In genomic region chr10:110091830-110092229, GRCh38 we compare ENCODE assay signal across 18 cellular contexts.
A peak's percentile ranks its signal among the peaks of the same experiment; 100 is the strongest.
DNase-seq lines count a peak whose midpoint lies in the region; ATAC-seq, FAIRE-seq and TF ChIP-seq lines count a peak whose summit lies in the region.
"Had no signal": no experiment of that assay in that cellular context is flagged by ENCODE, and none has a peak within 500 bp of the region (broad histone marks: within the 10 kb centered on the region; RNA-seq: fewer than 3 reads in every experiment).

No MANE protein-coding gene starts in this region.

- intact Hi-C loops in natural killer cell (cut with micrococcal nuclease) (no loop called here), ovary (cut with DNase I) (no loop called here)

- no peak for TF ChIP-seq POLR2A in H54 (IDR thresholded peaks at IDR 0.05; ENCODE audit: low read depth, low read length)
- TF ChIP-seq POLR2A in ovary (IDR thresholded peaks at IDR 0.05) = no peak

- no peak for TF ChIP-seq EP300 in ovary (IDR thresholded peaks at IDR 0.05)

- FAIRE-seq in H54 (lab: Jason Lieb, UNC) = peak; percentile 6
- FAIRE-seq: GM12892, HTR-8/SVneo had no signal

- ATAC-seq in natural killer cell = no peak
- ATAC-seq in natural killer cell treated with Interleukin-12 subunit alpha and Interleukin-12 subunit beta and Interleukin-15 and Interleukin-18, amount 100 ng/mL, for 72 hours = no peak
- no peak for ATAC-seq in stimulated activated effector memory CD8-positive, alpha-beta T cell treated with anti-CD3 and anti-CD28 coated beads, Interleukin-12 subunit alpha, Interleukin-12 subunit beta, amount 100 ng/mL, for 72 hours
- ATAC-seq: CD8-positive, alpha-beta T cell; GM23338; HCT116 had no signal

- no peak for DNase-seq in natural killer cell
- no peak for DNase-seq in natural killer cell treated with Interleukin-12 subunit alpha and Interleukin-12 subunit beta and Interleukin-15 and Interleukin-18, amount 100 ng/mL, for 72 hours (ENCODE audit: low spot score)
- DNase-seq in H54 (ENCODE audit: insufficient read length, low spot score) = no peak
- DNase-seq in amniotic epithelial cell (ENCODE audit: low read depth) = peak; percentile 55
- DNase-seq in stimulated activated effector memory CD8-positive, alpha-beta T cell treated with anti-CD3 and anti-CD28 coated beads, Interleukin-12 subunit alpha, Interleukin-12 subunit beta, amount 100 ng/mL, for 72 hours (ENCODE audit: low spot score in 2 of 2) = no peak
- DNase-seq in NCI-H2081 (lab: John Stamatoyannopoulos, UW) = no peak
- no peak for DNase-seq in ovary
- DNase-seq: Calu3; CD8-positive, alpha-beta T cell; DMS79 treated with DMSO at 0.1 percent for 48 hours; H7; HFFc6 had no signal

- no peaks in the 10 kb centered on the region for H3K27me3 ChIP-seq in ovary
- H3K27me3 ChIP-seq: BLaER1 treated with 17β-estradiol and CSF1 and Interleukin-3, amounts not matched to agents 10 nM and 100 nM had no signal

- no peaks in the 10 kb centered on the region for H3K9me3 Mint-ChIP-seq in natural killer cell
- no peaks in the 10 kb centered on the region for H3K9me3 Mint-ChIP-seq in natural killer cell treated with Interleukin-12 subunit alpha and Interleukin-12 subunit beta and Interleukin-15 and Interleukin-18, amount 100 ng/mL, for 72 hours
- no peaks in the 10 kb centered on the region for H3K9me3 Mint-ChIP-seq in stimulated activated effector memory CD8-positive, alpha-beta T cell treated with anti-CD3 and anti-CD28 coated beads, Interleukin-12 subunit alpha, Interleukin-12 subunit beta, amount 100 ng/mL, for 72 hours
- H3K9me3 Mint-ChIP-seq: CD8-positive, alpha-beta T cell; GM23338; HFFc6 had no signal

- H3K27ac ChIP-seq in ovary = no peak overlapping the region
- H3K27ac ChIP-seq: BLaER1 treated with 17β-estradiol and CSF1 and Interleukin-3, amounts not matched to agents 10 nM and 100 nM had no signal

- H3K9me3 ChIP-seq in ovary = no peaks in the 10 kb centered on the region

- no peaks in the 10 kb centered on the region for H3K27me3 Mint-ChIP-seq in natural killer cell (ENCODE audit: low read depth in 2 of 2)
- H3K27me3 Mint-ChIP-seq in natural killer cell treated with Interleukin-12 subunit alpha and Interleukin-12 subunit beta and Interleukin-15 and Interleukin-18, amount 100 ng/mL, for 72 hours = no peaks in the 10 kb centered on the region
- H3K27me3 Mint-ChIP-seq: B cell had no signal

- H3K4me3 Mint-ChIP-seq in natural killer cell = no peak overlapping the region
- H3K4me3 Mint-ChIP-seq in natural killer cell treated with Interleukin-12 subunit alpha and Interleukin-12 subunit beta and Interleukin-15 and Interleukin-18, amount 100 ng/mL, for 72 hours = no peak overlapping the region
- H3K4me3 Mint-ChIP-seq in stimulated activated effector memory CD8-positive, alpha-beta T cell treated with anti-CD3 and anti-CD28 coated beads, Interleukin-12 subunit alpha, Interleukin-12 subunit beta, amount 100 ng/mL, for 72 hours = no peak overlapping the region
- H3K4me3 Mint-ChIP-seq: B cell; CD8-positive, alpha-beta T cell; GM23338; HFFc6 had no signal

- H3K36me3 Mint-ChIP-seq in natural killer cell = no peaks in the 10 kb centered on the region
- H3K36me3 Mint-ChIP-seq in natural killer cell treated with Interleukin-12 subunit alpha and Interleukin-12 subunit beta and Interleukin-15 and Interleukin-18, amount 100 ng/mL, for 72 hours = peaks cover 5% of the 10 kb centered on the region
- peaks cover 11% of the 10 kb centered on the region for H3K36me3 Mint-ChIP-seq in stimulated activated effector memory CD8-positive, alpha-beta T cell treated with anti-CD3 and anti-CD28 coated beads, Interleukin-12 subunit alpha, Interleukin-12 subunit beta, amount 100 ng/mL, for 72 hours

- H3K4me3 ChIP-seq in ovary = no peak overlapping the region
- H3K4me3 ChIP-seq: BLaER1 treated with 17β-estradiol and CSF1 and Interleukin-3, amounts not matched to agents 10 nM and 100 nM; GM23338 had no signal

- H3K36me3 ChIP-seq in ovary = no peaks in the 10 kb centered on the region

- no peaks in the 10 kb centered on the region for H3K4me1 ChIP-seq in ovary (ENCODE audit: insufficient read depth)

- 95 to 98% (median 97%) methylated on average over 2 of the region's 2 CpGs for WGBS in ovary, 3 donors

- H3K4me1 Mint-ChIP-seq in natural killer cell = peaks cover 68 to 69% of the 10 kb centered on the region in 2 donors
- peaks cover 36 to 47% of the 10 kb centered on the region in 2 donors for H3K4me1 Mint-ChIP-seq in natural killer cell treated with Interleukin-12 subunit alpha and Interleukin-12 subunit beta and Interleukin-15 and Interleukin-18, amount 100 ng/mL, for 72 hours (ENCODE audit: low read depth in 2 of 2)
- peaks cover 46% of the 10 kb centered on the region for H3K4me1 Mint-ChIP-seq in stimulated activated effector memory CD8-positive, alpha-beta T cell treated with anti-CD3 and anti-CD28 coated beads, Interleukin-12 subunit alpha, Interleukin-12 subunit beta, amount 100 ng/mL, for 72 hours

- TF ChIP-seq CTCF in natural killer cell (IDR thresholded peaks at IDR 0.05) (no peak), ovary (IDR thresholded peaks at IDR 0.05) (no peak)

- peak overlapping the region; percentile 63 to 98 for H3K27ac Mint-ChIP-seq in natural killer cell
- peak overlapping the region in 1 of 2 donors; percentile 75 for H3K27ac Mint-ChIP-seq in natural killer cell treated with Interleukin-12 subunit alpha and Interleukin-12 subunit beta and Interleukin-15 and Interleukin-18, amount 100 ng/mL, for 72 hours
- peak overlapping the region; percentile 29 for H3K27ac Mint-ChIP-seq in stimulated activated effector memory CD8-positive, alpha-beta T cell treated with anti-CD3 and anti-CD28 coated beads, Interleukin-12 subunit alpha, Interleukin-12 subunit beta, amount 100 ng/mL, for 72 hours
- H3K27ac Mint-ChIP-seq: CD8-positive, alpha-beta T cell; GM23338; HFFc6 had no signal
